In the genomic region with DNA sequence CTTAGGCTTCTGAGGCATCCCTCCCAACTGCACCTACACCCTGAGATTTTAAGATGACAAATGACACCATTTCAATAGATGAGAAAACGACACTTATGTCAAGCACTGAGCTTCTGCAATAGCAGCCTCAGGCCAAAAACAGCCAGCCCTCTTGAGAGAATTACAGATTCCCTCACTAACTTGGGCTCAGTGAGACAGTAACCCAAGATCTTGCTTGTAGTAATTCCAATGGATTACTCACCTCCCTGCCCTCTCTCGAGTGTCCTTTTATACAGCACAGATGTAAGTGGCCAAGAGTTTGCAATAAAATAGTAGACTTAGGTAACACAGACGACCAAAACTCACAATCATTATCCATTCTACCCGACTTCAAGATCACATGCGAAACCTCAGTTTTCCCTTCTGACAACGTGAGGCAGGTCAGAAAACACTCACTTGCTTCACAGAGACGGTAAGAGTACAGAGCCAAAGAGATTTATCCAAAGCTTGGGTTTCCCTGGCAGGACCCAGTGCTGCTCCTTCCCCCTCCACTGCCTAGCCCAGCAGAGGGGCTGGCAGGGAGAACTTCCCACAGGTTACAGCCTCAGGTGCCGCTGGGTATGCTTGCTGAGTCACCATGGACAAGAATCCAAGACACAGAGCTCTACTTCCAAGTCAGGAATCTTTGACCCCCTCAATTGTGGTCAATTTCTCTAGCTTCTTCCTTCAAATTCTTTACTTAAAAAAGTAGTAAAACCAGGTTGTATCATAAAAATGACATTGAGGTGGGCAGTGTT, we compare ENCODE assay signal across 23 cellular contexts.
DNase-seq lines count a peak whose midpoint lies in the region; TF ChIP-seq lines count a peak whose summit lies in the region.
"Had no signal": no experiment of that assay in that cellular context is flagged by ENCODE, and none has a peak within 500 bp of the region (broad histone marks: within the 10 kb centered on the region; RNA-seq: fewer than 3 reads in every experiment).

No MANE protein-coding gene starts in this region.

- DNase-seq in HFFc6 (peak; percentile 57), astrocyte of the hippocampus (ENCODE audit: low read depth, low spot score) (peak; percentile 11), kidney tubule cell (ENCODE audit: low spot score) (peak; percentile 55), thyroid gland (peak; percentile 6 to 17), NCI-H69 (lab: John Stamatoyannopoulos, UW) (no peak), colonic mucosa (no peak), prostate gland (ENCODE audit: low spot score) (no peak)
- DNase-seq in central memory CD4-positive, alpha-beta T cell: no peak
- DNase-seq: activated CD4-positive, alpha-beta T cell treated with anti-CD3 and anti-CD28 coated beads for 36 hours; activated CD8-positive, alpha-beta memory T cell treated with anti-CD3 and anti-CD28 coated beads, Interleukin-2, amount 10 ng/mL, durations not matched to agents 7 days and 5 days; activated naive CD8-positive, alpha-beta T cell treated with anti-CD3 and anti-CD28 coated beads for 36 hours; AML-193; dermis blood vessel endothelial cell; left cardiac atrium; MG63; NCI-H1436; NCI-H2171; NCI-H774; PC-9; stimulated activated CD4-positive, alpha-beta T cell treated with anti-CD3 and anti-CD28 coated beads, Interleukin-2, amount 100 ng/mL, for 48 hours; stimulated activated naive CD8-positive, alpha-beta T cell treated with anti-CD3 and anti-CD28 coated beads, Interleukin-15, amount 100 ng/mL, for 72 hours; T-cell had no signal

- peaks cover 47% of the 10 kb centered on the region for H3K4me1 Mint-ChIP-seq in HFFc6 (ENCODE audit: low read depth)
- H3K4me1 Mint-ChIP-seq: activated CD4-positive, alpha-beta T cell treated with anti-CD3 and anti-CD28 coated beads for 36 hours; activated CD8-positive, alpha-beta memory T cell treated with anti-CD3 and anti-CD28 coated beads, Interleukin-2, amount 10 ng/mL, durations not matched to agents 7 days and 5 days; activated naive CD8-positive, alpha-beta T cell treated with anti-CD3 and anti-CD28 coated beads for 36 hours; stimulated activated naive CD8-positive, alpha-beta T cell treated with anti-CD3 and anti-CD28 coated beads, Interleukin-15, amount 100 ng/mL, for 72 hours; T-cell had no signal

- H3K27me3 Mint-ChIP-seq in HFFc6 (ENCODE audit: insufficient read depth): peaks cover 17% of the 10 kb centered on the region

- H3K36me3 Mint-ChIP-seq in HFFc6 (ENCODE audit: low read depth): no peaks in the 10 kb centered on the region
- H3K36me3 Mint-ChIP-seq: activated CD8-positive, alpha-beta memory T cell treated with anti-CD3 and anti-CD28 coated beads, Interleukin-2, amount 10 ng/mL, durations not matched to agents 7 days and 5 days; activated naive CD8-positive, alpha-beta T cell treated with anti-CD3 and anti-CD28 coated beads for 36 hours; T-cell had no signal

- H3K27ac ChIP-seq in thyroid gland: peak overlapping the region; percentile 16 to 80 (median 71)
- H3K27ac ChIP-seq in colonic mucosa: no peak overlapping the region
- H3K27ac ChIP-seq in prostate gland: no peak overlapping the region
- H3K27ac ChIP-seq: PC-9 had no signal

- TF ChIP-seq CTCF in HFFc6 (IDR thresholded peaks at IDR 0.05) (no peak), thyroid gland (IDR thresholded peaks at IDR 0.05) (no peak), colonic mucosa (IDR thresholded peaks at IDR 0.05) (no peak), prostate gland (IDR thresholded peaks at IDR 0.05) (no peak)

- H3K27ac Mint-ChIP-seq in HFFc6: peak overlapping the region; percentile 17; the same call in 1 of the 2 replicates
- H3K27ac Mint-ChIP-seq: activated CD4-positive, alpha-beta T cell treated with anti-CD3 and anti-CD28 coated beads for 36 hours; activated CD8-positive, alpha-beta memory T cell treated with anti-CD3 and anti-CD28 coated beads, Interleukin-2, amount 10 ng/mL, durations not matched to agents 7 days and 5 days; activated naive CD8-positive, alpha-beta T cell treated with anti-CD3 and anti-CD28 coated beads for 36 hours; stimulated activated naive CD8-positive, alpha-beta T cell treated with anti-CD3 and anti-CD28 coated beads, Interleukin-15, amount 100 ng/mL, for 72 hours; T-cell had no signal

- H3K9me3 ChIP-seq in thyroid gland (no peaks in the 10 kb centered on the region), colonic mucosa (no peaks in the 10 kb centered on the region), prostate gland (no peaks in the 10 kb centered on the region)
- H3K9me3 ChIP-seq: MG63 had no signal

- H3K9me3 Mint-ChIP-seq in HFFc6: no peaks in the 10 kb centered on the region
- H3K9me3 Mint-ChIP-seq: activated naive CD8-positive, alpha-beta T cell treated with anti-CD3 and anti-CD28 coated beads for 36 hours; stimulated activated naive CD8-positive, alpha-beta T cell treated with anti-CD3 and anti-CD28 coated beads, Interleukin-15, amount 100 ng/mL, for 72 hours; T-cell had no signal

- intact Hi-C loops in thyroid gland (cut with DNase I): no loop called here
- intact Hi-C loops in colonic mucosa (cut with DNase I): no loop called here
- intact Hi-C loops in prostate gland (cut with DNase I): no loop called here

- H3K4me3 Mint-ChIP-seq in HFFc6: peak overlapping the region; percentile 43; the same call in 1 of the 2 replicates
- H3K4me3 Mint-ChIP-seq: activated CD4-positive, alpha-beta T cell treated with anti-CD3 and anti-CD28 coated beads for 36 hours; activated CD8-positive, alpha-beta memory T cell treated with anti-CD3 and anti-CD28 coated beads, Interleukin-2, amount 10 ng/mL, durations not matched to agents 7 days and 5 days; activated naive CD8-positive, alpha-beta T cell treated with anti-CD3 and anti-CD28 coated beads for 36 hours; stimulated activated naive CD8-positive, alpha-beta T cell treated with anti-CD3 and anti-CD28 coated beads, Interleukin-15, amount 100 ng/mL, for 72 hours; T-cell had no signal

- H3K4me1 ChIP-seq in thyroid gland: peaks cover 39 to 49% of the 10 kb centered on the region in 2 donors
- no peaks in the 10 kb centered on the region for H3K4me1 ChIP-seq in colonic mucosa
- no peaks in the 10 kb centered on the region for H3K4me1 ChIP-seq in prostate gland (replicated peaks)

- H3K9ac ChIP-seq in colonic mucosa (ENCODE audit: low read depth in 2 of 2, low read length in 2 of 2): no peak overlapping the region

- H3K27me3 ChIP-seq in thyroid gland: no peaks in the 10 kb centered on the region
- no peaks in the 10 kb centered on the region for H3K27me3 ChIP-seq in colonic mucosa
- H3K27me3 ChIP-seq in prostate gland (replicated peaks; ENCODE audit: insufficient read depth): no peaks in the 10 kb centered on the region
- H3K27me3 ChIP-seq: MG63 had no signal

- H3K36me3 ChIP-seq in thyroid gland: no peaks in the 10 kb centered on the region
- H3K36me3 ChIP-seq in colonic mucosa: no peaks in the 10 kb centered on the region
- no peaks in the 10 kb centered on the region for H3K36me3 ChIP-seq in prostate gland
- H3K36me3 ChIP-seq: MG63 had no signal

- no peak overlapping the region for H3K4me3 ChIP-seq in thyroid gland (replicated peaks in 1 of 3)
- H3K4me3 ChIP-seq in colonic mucosa: no peak overlapping the region
- H3K4me3 ChIP-seq in prostate gland: no peak overlapping the region
- H3K4me3 ChIP-seq: MG63, PC-9, smooth muscle cell had no signal

- 60 to 71% methylated on average over 8 of the region's 8 CpGs for WGBS in thyroid gland, 2 donors
- 71% methylated on average over 8 of the region's 8 CpGs for WGBS in prostate gland

- TF ChIP-seq POLR2A in thyroid gland (IDR thresholded peaks at IDR 0.05): no peak
- no peak for TF ChIP-seq POLR2A in prostate gland (IDR thresholded peaks at IDR 0.05)

Comparison
In these comparisons a context has a peak if more than half of its experiments do, and no peak if none do; other contexts are left out.
1. DNase-seq: peak in HFFc6 (single experiment), astrocyte of the hippocampus (single experiment), kidney tubule cell (single experiment) and thyroid gland (2 of 2); none in NCI-H69 (single experiment), colonic mucosa (single experiment), prostate gland (single experiment) and central memory CD4-positive, alpha-beta T cell (single experiment).
2. H3K27ac ChIP-seq: peak in thyroid gland (3 of 3); none in colonic mucosa (single experiment) and prostate gland (0 of 2).